In genomic region chr15:62444104-62445027, GRCh38 we compare ENCODE assay signal across 8 cellular contexts. TPM values are rescaled to one million over a fixed set of nuclear protein-coding genes. Genes with fewer than 3 reads are reported as not detected.
DNase-seq lines count a peak whose midpoint lies in the region; TF ChIP-seq lines count a peak whose summit lies in the region.
"Had no signal": no experiment of that assay in that cellular context is flagged by ENCODE, and none has a peak within 500 bp of the region (broad histone marks: within the 10 kb centered on the region; RNA-seq: fewer than 3 reads in every experiment).

No MANE protein-coding gene starts in this region.

- TF ChIP-seq CTCF in HFFc6 (IDR thresholded peaks at IDR 0.05) (no peak), VCaP (conservative IDR thresholded peaks at IDR 0.05) (no peak), stomach (IDR thresholded peaks at IDR 0.05) (no peak)

- DNase-seq in HFFc6 (peak; percentile 96), glomerular visceral epithelial cell (ENCODE audit: extremely low spot score) (peak; percentile 82), stomach (no peak), NCI-H748 treated with DMSO at 0.1 percent for 48 hours (lab: John Stamatoyannopoulos, UW) (no peak), NCI-H82 treated with DMSO at 0.1 percent for 48 hours (lab: John Stamatoyannopoulos, UW; ENCODE audit: unreplicated experiment) (no peak)
- no peak for DNase-seq in activated T-helper 1 cell treated with anti-CD3 and anti-CD28 coated beads, Interleukin-12 subunit alpha, Interleukin-12 subunit beta, Interleukin-2, Interleukin-4 antibody, amounts not matched to agents 30 ng/mL and 10 ng/mL and 1 ng/mL, durations not matched to agents 14 hours and 24 hours and 36 hours (ENCODE audit: low spot score)

- H3K9me3 Mint-ChIP-seq in HFFc6: no peaks in the 10 kb centered on the region
- H3K9me3 Mint-ChIP-seq in activated T-helper 1 cell treated with anti-CD3 and anti-CD28 coated beads, Interleukin-12 subunit alpha, Interleukin-12 subunit beta, Interleukin-2, Interleukin-4 antibody, amounts not matched to agents 30 ng/mL and 10 ng/mL and 1 ng/mL, durations not matched to agents 14 hours and 24 hours and 36 hours: no peaks in the 10 kb centered on the region
- H3K9me3 Mint-ChIP-seq: stimulated activated naive CD8-positive, alpha-beta T cell treated with anti-CD3 and anti-CD28 coated beads, Interleukin-15, Interleukin-2, amounts not matched to agents 100 ng/mL and 50 ng/mL, for 24 hours had no signal

- H3K36me3 ChIP-seq in stomach: no peaks in the 10 kb centered on the region

- intact Hi-C loops in stomach (cut with DNase I; ENCODE audit: low total_unique reads): no loop called here
- intact Hi-C loops in activated T-helper 1 cell treated with anti-CD3 and anti-CD28 coated beads, Interleukin-12 subunit alpha, Interleukin-12 subunit beta, Interleukin-2, Interleukin-4 antibody, amounts not matched to agents 30 ng/mL and 10 ng/mL and 1 ng/mL, durations not matched to agents 14 hours and 24 hours and 36 hours (cut with micrococcal nuclease): no loop called here

- TF ChIP-seq POLR2A in stomach (IDR thresholded peaks at IDR 0.05): no peak

- no peak overlapping the region for H3K4me3 ChIP-seq in stomach

- peak overlapping the region; percentile 94 for H3K27ac ChIP-seq in VCaP
- peak overlapping the region in 3 of 5 donors; percentile 5 to 18 (median 8) for H3K27ac ChIP-seq in stomach

- H3K27me3 ChIP-seq in stomach: no peaks in the 10 kb centered on the region

- H3K4me1 Mint-ChIP-seq in HFFc6 (ENCODE audit: low read depth): peaks cover 60% of the 10 kb centered on the region
- H3K4me1 Mint-ChIP-seq in activated T-helper 1 cell treated with anti-CD3 and anti-CD28 coated beads, Interleukin-12 subunit alpha, Interleukin-12 subunit beta, Interleukin-2, Interleukin-4 antibody, amounts not matched to agents 30 ng/mL and 10 ng/mL and 1 ng/mL, durations not matched to agents 14 hours and 24 hours and 36 hours (ENCODE audit: low read depth): no peaks in the 10 kb centered on the region

- peaks cover 6 to 43% (median 26%) of the 10 kb centered on the region in 4 donors for H3K4me1 ChIP-seq in stomach

- H3K27ac Mint-ChIP-seq in HFFc6: peak overlapping the region; percentile 99
- no peak overlapping the region for H3K27ac Mint-ChIP-seq in activated T-helper 1 cell treated with anti-CD3 and anti-CD28 coated beads, Interleukin-12 subunit alpha, Interleukin-12 subunit beta, Interleukin-2, Interleukin-4 antibody, amounts not matched to agents 30 ng/mL and 10 ng/mL and 1 ng/mL, durations not matched to agents 14 hours and 24 hours and 36 hours
- H3K27ac Mint-ChIP-seq: stimulated activated naive CD8-positive, alpha-beta T cell treated with anti-CD3 and anti-CD28 coated beads, Interleukin-15, Interleukin-2, amounts not matched to agents 100 ng/mL and 50 ng/mL, for 24 hours had no signal

- peak overlapping the region; percentile 68 for H3K4me3 Mint-ChIP-seq in HFFc6
- no peak overlapping the region for H3K4me3 Mint-ChIP-seq in activated T-helper 1 cell treated with anti-CD3 and anti-CD28 coated beads, Interleukin-12 subunit alpha, Interleukin-12 subunit beta, Interleukin-2, Interleukin-4 antibody, amounts not matched to agents 30 ng/mL and 10 ng/mL and 1 ng/mL, durations not matched to agents 14 hours and 24 hours and 36 hours
- H3K4me3 Mint-ChIP-seq: stimulated activated naive CD8-positive, alpha-beta T cell treated with anti-CD3 and anti-CD28 coated beads, Interleukin-15, Interleukin-2, amounts not matched to agents 100 ng/mL and 50 ng/mL, for 24 hours had no signal

- H3K27me3 Mint-ChIP-seq in HFFc6 (ENCODE audit: insufficient read depth): peaks cover 2% of the 10 kb centered on the region; the same call in 1 of the 2 replicates
- peaks cover 3% of the 10 kb centered on the region for H3K27me3 Mint-ChIP-seq in activated T-helper 1 cell treated with anti-CD3 and anti-CD28 coated beads, Interleukin-12 subunit alpha, Interleukin-12 subunit beta, Interleukin-2, Interleukin-4 antibody, amounts not matched to agents 30 ng/mL and 10 ng/mL and 1 ng/mL, durations not matched to agents 14 hours and 24 hours and 36 hours (ENCODE audit: insufficient read depth)
- H3K27me3 Mint-ChIP-seq: stimulated activated naive CD8-positive, alpha-beta T cell treated with anti-CD3 and anti-CD28 coated beads, Interleukin-15, Interleukin-2, amounts not matched to agents 100 ng/mL and 50 ng/mL, for 24 hours had no signal

- no peaks in the 10 kb centered on the region for H3K9me3 ChIP-seq in stomach

- TF ChIP-seq EP300 in stomach (IDR thresholded peaks at IDR 0.05): no peak

- WGBS in stomach, 5 donors: 88 to 92% (median 90%) methylated on average over 8 of the region's 8 CpGs

- no peaks in the 10 kb centered on the region; the same call in 1 of the 2 replicates for H3K36me3 Mint-ChIP-seq in HFFc6 (ENCODE audit: low read depth)
- no peaks in the 10 kb centered on the region for H3K36me3 Mint-ChIP-seq in activated T-helper 1 cell treated with anti-CD3 and anti-CD28 coated beads, Interleukin-12 subunit alpha, Interleukin-12 subunit beta, Interleukin-2, Interleukin-4 antibody, amounts not matched to agents 30 ng/mL and 10 ng/mL and 1 ng/mL, durations not matched to agents 14 hours and 24 hours and 36 hours (ENCODE audit: low read depth)

RNA-seq across cellular contexts. Expression of gene TLN2, which starts 54.0 kb away (rescaled TPM):
- total RNA-seq in HFFc6 (2021; fragmentation: NEBNext Ultra II Directional; extraction: Animal tissue kit (Norgen Biotek cat#: 25700)): 10 to 100 TPM; 24.6 to 30.2 (median 27.2) TPM
- 100 to 1,000 TPM in 1 of 5 donors, 10 to 100 TPM in 4; 18.5 to 228 (median 33.5) TPM for total RNA-seq in stomach
- polyA plus RNA-seq in stomach: 1 to 10 TPM; 1.4 to 3.5 (median 3.4) TPM
- total RNA-seq in activated T-helper 1 cell treated with anti-CD3 and anti-CD28 coated beads, Interleukin-12 subunit alpha, Interleukin-12 subunit beta, Interleukin-2, Interleukin-4 antibody, amounts not matched to agents 30 ng/mL and 10 ng/mL and 1 ng/mL, durations not matched to agents 14 hours and 24 hours and 36 hours: 0.70 and 0.76 TPM in 2 replicates

Comparison
In these comparisons a context has a peak if more than half of its experiments do, and no peak if none do; other contexts are left out.
1. DNase-seq: peak in HFFc6 (single experiment) and glomerular visceral epithelial cell (single experiment); none in stomach (single experiment), activated T-helper 1 cell treated with anti-CD3 and anti-CD28 coated beads, Interleukin-12 subunit alpha, Interleukin-12 subunit beta, Interleukin-2, Interleukin-4 antibody, amounts not matched to agents 30 ng/mL and 10 ng/mL and 1 ng/mL, durations not matched to agents 14 hours and 24 hours and 36 hours (single experiment), NCI-H748 treated with DMSO at 0.1 percent for 48 hours (single experiment) and NCI-H82 treated with DMSO at 0.1 percent for 48 hours (single experiment).
2. RNA of gene TLN2, which starts 54.0 kb away (total RNA-seq): 18.5 to 228 TPM in stomach and 24.6 to 30.2 TPM in HFFc6; 0.70 to 0.76 TPM in activated T-helper 1 cell treated with anti-CD3 and anti-CD28 coated beads, Interleukin-12 subunit alpha, Interleukin-12 subunit beta, Interleukin-2, Interleukin-4 antibody, amounts not matched to agents 30 ng/mL and 10 ng/mL and 1 ng/mL, durations not matched to agents 14 hours and 24 hours and 36 hours; every median in the first group is over 10 times any median in the second.